Comparison of ENCODE assay signal across 26 cellular contexts in genomic region chr12:102687523-102687922, GRCh38.
"Had no signal": no experiment of that assay in that cellular context is flagged by ENCODE, and none has a peak within 500 bp of the region (broad histone marks: within the 10 kb centered on the region; RNA-seq: fewer than 3 reads in every experiment).

No MANE protein-coding gene starts in this region.

- H3K27me3 ChIP-seq: ascending aorta, breast epithelium, cardiac muscle cell, colonic mucosa, esophagus squamous epithelium, gastroesophageal sphincter had no signal

- DNase-seq: activated CD4-positive, alpha-beta memory T cell treated with anti-CD3 and anti-CD28 coated beads for 36 hours; activated CD4-positive, alpha-beta T cell treated with anti-CD3 and anti-CD28 coated beads for 36 hours; activated CD4-positive, alpha-beta T cell treated with anti-CD3 and anti-CD28 coated beads, Interleukin-2, amount 10 ng/mL, durations not matched to agents 24 days and 14 days; activated CD4-positive, CD25-positive, alpha-beta regulatory T cell; activated CD4-positive, CD25-positive, alpha-beta regulatory T cell treated with anti-CD3 and anti-CD28 coated beads, Interleukin-2, amount 50 U/mL, for 72 hours; activated CD8-positive, alpha-beta memory T cell treated with anti-CD3 and anti-CD28 coated beads, Interleukin-2, amount 10 ng/mL, durations not matched to agents 7 days and 5 days; activated CD8-positive, alpha-beta memory T cell treated with anti-CD3 and anti-CD28 coated beads, Interleukin-2, amount 50 U/mL, for 4 hours; activated CD8-positive, alpha-beta T cell treated with anti-CD3 and anti-CD28 coated beads, Interleukin-2, amount 10 ng/mL, durations not matched to agents 7 days and 5 days; activated effector memory CD4-positive, alpha-beta T cell treated with anti-CD3 and anti-CD28 coated beads, Interleukin-2, amount 50 U/mL, for 16 hours; activated naive CD4-positive, alpha-beta T cell treated with anti-CD3 and anti-CD28 coated beads for 36 hours; activated naive CD8-positive, alpha-beta T cell treated with anti-CD3 and anti-CD28 coated beads for 36 hours; activated naive CD8-positive, alpha-beta T cell treated with anti-CD3 and anti-CD28 coated beads, Interleukin-2, amount 50 U/mL, for 24 hours; activated T-cell treated with anti-CD3 and anti-CD28 coated beads, Interleukin-2, amount 50 U/mL, for 1 hour; activated T-cell treated with anti-CD3 and anti-CD28 coated beads, Interleukin-2, amount 50 U/mL, for 48 hours; central memory CD4-positive, alpha-beta T cell; cerebellar nuclear complex; colonic mucosa; effector CD8-positive, alpha-beta T cell; esophagus squamous epithelium; foreskin melanocyte; T-helper 2 cell had no signal

- H3K4me3 ChIP-seq: ascending aorta, breast epithelium, cardiac muscle cell, colonic mucosa, esophagus squamous epithelium, gastroesophageal sphincter had no signal

- H3K9me3 ChIP-seq: ascending aorta, breast epithelium, colonic mucosa, esophagus squamous epithelium, gastroesophageal sphincter had no signal

- ATAC-seq: activated CD4-positive, alpha-beta T cell treated with anti-CD3 and anti-CD28 coated beads for 36 hours; activated CD8-positive, alpha-beta memory T cell treated with anti-CD3 and anti-CD28 coated beads, Interleukin-2, amount 10 ng/mL, durations not matched to agents 7 days and 5 days; activated CD8-positive, alpha-beta T cell treated with anti-CD3 and anti-CD28 coated beads, Interleukin-2, amount 10 ng/mL, durations not matched to agents 7 days and 5 days; activated naive CD8-positive, alpha-beta T cell treated with anti-CD3 and anti-CD28 coated beads, Interleukin-2, amount 50 U/mL, for 24 hours; gastroesophageal sphincter had no signal

- H3K27ac ChIP-seq: ascending aorta, cardiac muscle cell, colonic mucosa, epithelial cell of prostate, esophagus squamous epithelium, gastroesophageal sphincter had no signal

- H3K36me3 ChIP-seq: ascending aorta, breast epithelium, cardiac muscle cell, colonic mucosa, esophagus squamous epithelium, gastroesophageal sphincter had no signal

- H3K4me1 ChIP-seq: ascending aorta, breast epithelium, colonic mucosa, esophagus squamous epithelium, gastroesophageal sphincter had no signal
